In genomic region chr13:62721893-62722292, GRCh38 we compare ENCODE assay signal across 30 cellular contexts.
"Had no signal": no experiment of that assay in that cellular context is flagged by ENCODE, and none has a peak within 500 bp of the region (broad histone marks: within the 10 kb centered on the region; RNA-seq: fewer than 3 reads in every experiment).

No MANE protein-coding gene starts in this region.

- H3K27ac ChIP-seq: ascending aorta, cardiac muscle cell, WERI-Rb-1 had no signal

- H3K4me3 ChIP-seq: ascending aorta, cardiac muscle cell had no signal

- DNase-seq: activated CD4-positive, alpha-beta memory T cell treated with anti-CD3 and anti-CD28 coated beads, Interleukin-2, amount 10 ng/mL, durations not matched to agents 7 days and 5 days; activated CD4-positive, alpha-beta T cell treated with anti-CD3 and anti-CD28 coated beads for 1 hour; activated CD4-positive, alpha-beta T cell treated with anti-CD3 and anti-CD28 coated beads for 36 hours; activated CD4-positive, alpha-beta T cell treated with anti-CD3 and anti-CD28 coated beads for 48 hours; activated CD4-positive, alpha-beta T cell treated with anti-CD3 and anti-CD28 coated beads, Interleukin-2, amount 10 ng/mL, durations not matched to agents 7 days and 5 days; activated CD4-positive, alpha-beta T cell treated with anti-CD3 and anti-CD28 coated beads, Interleukin-2, amount 50 U/mL, for 48 hours; activated CD4-positive, CD25-positive, alpha-beta regulatory T cell; activated CD8-positive, alpha-beta memory T cell treated with anti-CD3 and anti-CD28 coated beads for 24 hours; activated CD8-positive, alpha-beta memory T cell treated with anti-CD3 and anti-CD28 coated beads, Interleukin-2, amount 10 ng/mL, durations not matched to agents 7 days and 5 days; activated CD8-positive, alpha-beta memory T cell treated with anti-CD3 and anti-CD28 coated beads, Interleukin-2, amount 50 U/mL, for 48 hours; activated CD8-positive, alpha-beta T cell treated with anti-CD3 and anti-CD28 coated beads, Interleukin-2, amount 10 ng/mL, durations not matched to agents 7 days and 5 days; activated effector memory CD4-positive, alpha-beta T cell treated with Interleukin-2 at 50 U/mL for 16 hours; activated gamma-delta T cell; activated naive CD4-positive, alpha-beta T cell treated with anti-CD3 and anti-CD28 coated beads, Interleukin-2, amount 10 ng/mL, durations not matched to agents 7 days and 5 days; activated naive CD4-positive, alpha-beta T cell treated with Interleukin-2 at 50 U/mL for 16 hours; activated naive CD8-positive, alpha-beta T cell treated with anti-CD3 and anti-CD28 coated beads, Interleukin-2, amount 10 ng/mL, durations not matched to agents 7 days and 5 days; activated naive CD8-positive, alpha-beta T cell treated with anti-CD3 and anti-CD28 coated beads, Interleukin-2, amount 50 U/mL, for 24 hours; activated T-cell treated with anti-CD3 and anti-CD28 coated beads, Interleukin-2, amount 50 U/mL, for 24 hours; activated T-cell treated with anti-CD3 and anti-CD28 coated beads, Interleukin-2, amount 50 U/mL, for 48 hours; amygdala; anterior cingulate cortex; caudate nucleus; cerebellar nuclear complex; T-helper 2 cell; T-helper 9 cell; WERI-Rb-1 had no signal

- ATAC-seq: activated CD4-positive, alpha-beta T cell treated with anti-CD3 and anti-CD28 coated beads for 36 hours; activated CD4-positive, CD25-positive, alpha-beta regulatory T cell treated with anti-CD3 and anti-CD28 coated beads, Interleukin-2, amount 50 U/mL, for 24 hours; activated CD8-positive, alpha-beta memory T cell treated with anti-CD3 and anti-CD28 coated beads, Interleukin-2, amount 10 ng/mL, durations not matched to agents 7 days and 5 days; activated CD8-positive, alpha-beta T cell treated with anti-CD3 and anti-CD28 coated beads, Interleukin-2, amount 10 ng/mL, durations not matched to agents 7 days and 5 days; activated naive CD8-positive, alpha-beta T cell treated with anti-CD3 and anti-CD28 coated beads, Interleukin-2, amount 50 U/mL, for 24 hours; WTC11 had no signal
